Comparison of ENCODE assay signal across 11 cellular contexts in genomic region chr11:64343740-64344133, GRCh38. TPM values are rescaled to one million over a fixed set of nuclear protein-coding genes. Genes with fewer than 3 reads are reported as not detected.
DNase-seq lines count a peak whose midpoint lies in the region; ATAC-seq, FAIRE-seq and TF ChIP-seq lines count a peak whose summit lies in the region.
"Had no signal": no experiment of that assay in that cellular context is flagged by ENCODE, and none has a peak within 500 bp of the region (broad histone marks: within the 10 kb centered on the region; RNA-seq: fewer than 3 reads in every experiment).

No MANE protein-coding gene starts in this region.

- no peaks in the 10 kb centered on the region for H4K20me1 ChIP-seq in HepG2 (ENCODE audit: insufficient read depth, low read length)

- no peak for ATAC-seq in WTC11
- peak; percentile 5; the same call in 1 of the 3 replicates for ATAC-seq in HepG2
- no peak for ATAC-seq in HG02571 (IDR thresholded peaks at IDR 0.05; ENCODE audit: unreplicated experiment)
- ATAC-seq in GM18867 (IDR thresholded peaks at IDR 0.05; ENCODE audit: unreplicated experiment), result no peak
- ATAC-seq in HG03097 (IDR thresholded peaks at IDR 0.05; ENCODE audit: low FRiP score, unreplicated experiment), result no peak

- TF ChIP-seq EP300 in HepG2 (IDR thresholded peaks at IDR 0.05; ENCODE audit: low read depth in 2 of 2, low read length in 2 of 2) (no peak), HepG2 (CRISPR knock-in tag; IDR thresholded peaks at IDR 0.05; ENCODE audit: borderline replicate concordance) (no peak)

- in situ Hi-C loops in HepG2 (cut with HindIII; ENCODE audit: extremely low pct_ligation_motif_present, low pct_unique_long_range_greater_than_20kb), result no loop called here

- 43% methylated on average over 3 of the region's 10 CpGs for WGBS in HepG2 (ENCODE audit: low lambda C conversion rate)

- intact Hi-C loops in HepG2 (cut with micrococcal nuclease; ENCODE audit: unreplicated experiment), result no loop called here

- no peak overlapping the region; a peak in 1 of 6 replicates for H3K4me3 ChIP-seq in HepG2 (replicated peaks in 1 of 3; ENCODE audit: insufficient read depth in 1 of 3, low read depth in 2 of 3, low read length in 3 of 3)

- POLR2A ChIA-PET in WTC11 (lab: Charles Lee) (no interaction called here), HepG2 (lab: Yijun Ruan, JAX) (interaction anchor here (1.0 to 1.1 kb wide), 2 partner anchors 11 to 26 kb away, joined by 3 read pairs; partner anchors contain the start of genes PRDX5 and TRMT112)

- no peaks in the 10 kb centered on the region for H3K36me3 ChIP-seq in HepG2 (replicated peaks in 1 of 2; ENCODE audit: control insufficient read depth in 1 of 2, insufficient read depth in 2 of 2, low read length in 2 of 2)

- TF ChIP-seq CTCF in GM20000 (IDR thresholded peaks at IDR 0.05; ENCODE audit: extremely low read depth, missing control alignments) (no peak), WTC11 (IDR thresholded peaks at IDR 0.05) (no peak), HepG2 (CRISPR knock-in tag; IDR thresholded peaks at IDR 0.05) (peak; percentile 67)

- no peaks in the 10 kb centered on the region for H3K79me2 ChIP-seq in HepG2 (ENCODE audit: insufficient read depth, low read length)

- peaks cover 52% of the 10 kb centered on the region for H3K4me1 ChIP-seq in HepG2 (ENCODE audit: insufficient read depth, low read length)

- TF ChIP-seq RAD21 in HepG2 (CRISPR knock-in tag; IDR thresholded peaks at IDR 0.05), result no peak

- TF ChIP-seq POLR2A in HepG2 (IDR thresholded peaks at IDR 0.05; ENCODE audit: insufficient read depth in 1 of 2, low read depth in 2 of 2, low read length in 2 of 2), result no peak

- peaks cover 3 to 39% of the 10 kb centered on the region in 2 experiments; a peak in 4 of 5 replicates for H3K27me3 ChIP-seq in HepG2 (ENCODE audit: control insufficient read depth in 1 of 2, insufficient read depth in 2 of 2, low read length in 2 of 2)

- peaks cover 26% of the 10 kb centered on the region for H3K4me1 Mint-ChIP-seq in WTC11

- no peak overlapping the region for H3K27ac ChIP-seq in HepG2 (ENCODE audit: extremely low read length, insufficient read depth, low read length)

- H3K9me3 ChIP-seq in HepG2 (ENCODE audit: low read length), result no peaks in the 10 kb centered on the region

- CTCF ChIA-PET in WTC11 (lab: Charles Lee), result interaction anchor here (0.9 to 13.9 kb wide), 9 partner anchors 9 to 158 kb away, joined by 3 to 437 read pairs (median 35); partner anchors contain the start of genes CATSPERZ, PRDX5, STIP1 and TRMT112
- CTCF ChIA-PET in HepG2 (lab: Yijun Ruan, JAX; ENCODE audit: low intra/inter-chr PET ratio, low total read pairs), result no interaction called here

- H3K4me3 Mint-ChIP-seq in WTC11, result no peak overlapping the region
- H3K4me3 Mint-ChIP-seq: activated naive CD8-positive, alpha-beta T cell treated with anti-CD3 and anti-CD28 coated beads, Interleukin-2, amount 10 ng/mL, durations not matched to agents 7 days and 5 days; T-helper 1 cell treated with Interleukin-12 subunit alpha and Interleukin-12 subunit beta and Interleukin-4 antibody, amounts not matched to agents 30 μg/mL and 1 μg/mL, for 36 hours had no signal

- no peak overlapping the region for H2AFZ ChIP-seq in HepG2 (ENCODE audit: low read length)

- no peak overlapping the region for H3K9ac ChIP-seq in HepG2 (ENCODE audit: insufficient read depth, low read depth, low read length)

- H3K36me3 Mint-ChIP-seq in WTC11, result no peaks in the 10 kb centered on the region

- H3K27me3 Mint-ChIP-seq in WTC11 (ENCODE audit: low read depth), result peaks cover 22% of the 10 kb centered on the region
- H3K27me3 Mint-ChIP-seq: activated naive CD8-positive, alpha-beta T cell treated with anti-CD3 and anti-CD28 coated beads, Interleukin-2, amount 10 ng/mL, durations not matched to agents 7 days and 5 days had no signal

- H3K27ac Mint-ChIP-seq in WTC11, result no peak overlapping the region
- H3K27ac Mint-ChIP-seq: activated naive CD8-positive, alpha-beta T cell treated with anti-CD3 and anti-CD28 coated beads, Interleukin-2, amount 10 ng/mL, durations not matched to agents 7 days and 5 days; T-helper 1 cell treated with Interleukin-12 subunit alpha and Interleukin-12 subunit beta and Interleukin-4 antibody, amounts not matched to agents 30 μg/mL and 1 μg/mL, for 36 hours had no signal

- no peak overlapping the region for H3K4me2 ChIP-seq in HepG2 (ENCODE audit: low read depth, low read length)

- DNase-seq in COLO668 (lab: John Stamatoyannopoulos, UW; ENCODE audit: unreplicated experiment) (peak; percentile 21), GM20000 (ENCODE audit: low spot score) (peak; percentile 49), WTC11 (ENCODE audit: low spot score) (peak; percentile 70), HepG2 (ENCODE audit: low spot score) (no peak), NCI-H128 (lab: John Stamatoyannopoulos, UW; ENCODE audit: unreplicated experiment) (no peak)

- H3K9me3 Mint-ChIP-seq in WTC11, result no peaks in the 10 kb centered on the region
- H3K9me3 Mint-ChIP-seq: activated naive CD8-positive, alpha-beta T cell treated with anti-CD3 and anti-CD28 coated beads, Interleukin-2, amount 10 ng/mL, durations not matched to agents 7 days and 5 days; T-helper 1 cell treated with Interleukin-12 subunit alpha and Interleukin-12 subunit beta and Interleukin-4 antibody, amounts not matched to agents 30 μg/mL and 1 μg/mL, for 36 hours had no signal

- FAIRE-seq in HepG2 (lab: Jason Lieb, UNC), result no peak
- FAIRE-seq: H54 had no signal

- BruUV-seq in HepG2 (replicated peaks; lab: Mats Ljungman, UMichigan), result no TSS peak

RNA-seq across cellular contexts. Expression of gene CCDC88B, which starts 3.7 kb away (rescaled TPM):
- total RNA-seq in WTC11 (2021) (17.0 to 22.0 TPM (median 19.9 TPM) in 3 replicates), HepG2 (2016; rRNA removed; fragmentation: Illumina TruSeq; extraction: Trizol) (4.8 and 5.2 TPM in 2 replicates)
- 0.79 and 2.6 TPM in 2 replicates for total RNA-seq in HepG2 (2016; cell fraction: cytosol; rRNA removed; fragmentation: Illumina TruSeq; extraction: Trizol; ENCODE audit: low read depth)
- 4.5 and 6.0 TPM in 2 replicates for total RNA-seq in HepG2 (2016; cell fraction: insoluble cytoplasmic fraction; rRNA removed; fragmentation: Illumina TruSeq; extraction: Trizol)
- 2.3 and 3.5 TPM in 2 replicates for total RNA-seq in HepG2 (2016; cell fraction: membrane; rRNA removed; fragmentation: Illumina TruSeq; extraction: Trizol)
- total RNA-seq in HepG2 (2016; cell fraction: nucleus; rRNA removed; fragmentation: Illumina TruSeq; extraction: Trizol), result 1.6 and 4.1 TPM in 2 replicates
- 3.6 and 5.2 TPM in 2 replicates for polyA plus RNA-seq in HepG2 (2011; rRNA removed)
- 3.3 and 7.3 TPM in 2 replicates for polyA plus RNA-seq in HepG2 (2011; cell fraction: cytosol; rRNA removed)
- 5.2 and 5.4 TPM in 2 replicates for polyA plus RNA-seq in HepG2 (2011; cell fraction: nucleus; rRNA removed)
- polyA plus RNA-seq in HepG2 (2012), result 3.7 and 4.5 TPM in 2 replicates
- 2.2 and 3.7 TPM in 2 replicates for polyA plus RNA-seq in HepG2 (2016; cell fraction: cytosol; fragmentation: Illumina TruSeq; extraction: Trizol; ENCODE audit: low read depth)
- polyA plus RNA-seq in HepG2 (2016; cell fraction: insoluble cytoplasmic fraction; fragmentation: Illumina TruSeq; extraction: Trizol; ENCODE audit: low read depth), result 5.2 and 6.7 TPM in 2 replicates
- 1.4 and 2.3 TPM in 2 replicates for polyA plus RNA-seq in HepG2 (2016; cell fraction: membrane; fragmentation: Illumina TruSeq; extraction: Trizol; ENCODE audit: low read depth)
- 3.9 and 4.5 TPM in 2 replicates for polyA plus RNA-seq in HepG2 (2016; cell fraction: nucleus; fragmentation: Illumina TruSeq; extraction: Trizol; ENCODE audit: insufficient read depth, low read depth)
- polyA minus RNA-seq in HepG2 (2011; rRNA and poly(A)+ RNA removed; ENCODE audit: low replicate concordance), result 2.7 and 7.5 TPM in 2 replicates
- polyA minus RNA-seq in HepG2 (2011; cell fraction: cytosol; rRNA and poly(A)+ RNA removed), result 1.1 and 1.8 TPM in 2 replicates
- 1.5 and 3.2 TPM in 2 replicates for polyA minus RNA-seq in HepG2 (2011; cell fraction: nucleus; rRNA and poly(A)+ RNA removed)

RNA-seq across cellular contexts. Expression of gene RPS6KA4, which starts 15.2 kb away (rescaled TPM):
- total RNA-seq in WTC11 (2021), result 16.8 to 18.3 TPM (median 18.3 TPM) in 3 replicates
- total RNA-seq in HepG2 (2016; rRNA removed; fragmentation: Illumina TruSeq; extraction: Trizol), result 8.9 and 14.2 TPM in 2 replicates
- total RNA-seq in HepG2 (2016; cell fraction: cytosol; rRNA removed; fragmentation: Illumina TruSeq; extraction: Trizol; ENCODE audit: low read depth), result 3.2 and 3.4 TPM in 2 replicates
- 7.2 and 13.5 TPM in 2 replicates for total RNA-seq in HepG2 (2016; cell fraction: insoluble cytoplasmic fraction; rRNA removed; fragmentation: Illumina TruSeq; extraction: Trizol)
- total RNA-seq in HepG2 (2016; cell fraction: membrane; rRNA removed; fragmentation: Illumina TruSeq; extraction: Trizol), result 9.3 and 10.1 TPM in 2 replicates
- 9.5 and 11.5 TPM in 2 replicates for total RNA-seq in HepG2 (2016; cell fraction: nucleus; rRNA removed; fragmentation: Illumina TruSeq; extraction: Trizol)
- 8.9 and 12.2 TPM in 2 replicates for polyA plus RNA-seq in HepG2 (2011; rRNA removed)
- 7.1 and 9.1 TPM in 2 replicates for polyA plus RNA-seq in HepG2 (2011; cell fraction: cytosol; rRNA removed)
- 37.0 and 38.2 TPM in 2 replicates for polyA plus RNA-seq in HepG2 (2011; cell fraction: nucleus; rRNA removed)
- polyA plus RNA-seq in HepG2 (2012), result 5.8 and 12.8 TPM in 2 replicates
- 3.1 and 3.8 TPM in 2 replicates for polyA plus RNA-seq in HepG2 (2016; cell fraction: cytosol; fragmentation: Illumina TruSeq; extraction: Trizol; ENCODE audit: low read depth)
- 10.0 and 10.2 TPM in 2 replicates for polyA plus RNA-seq in HepG2 (2016; cell fraction: insoluble cytoplasmic fraction; fragmentation: Illumina TruSeq; extraction: Trizol; ENCODE audit: low read depth)
- polyA plus RNA-seq in HepG2 (2016; cell fraction: membrane; fragmentation: Illumina TruSeq; extraction: Trizol; ENCODE audit: low read depth), result 6.7 and 8.9 TPM in 2 replicates
- polyA plus RNA-seq in HepG2 (2016; cell fraction: nucleus; fragmentation: Illumina TruSeq; extraction: Trizol; ENCODE audit: insufficient read depth, low read depth), result 19.2 and 21.5 TPM in 2 replicates
- 25.7 and 70.4 TPM in 2 replicates for polyA minus RNA-seq in HepG2 (2011; rRNA and poly(A)+ RNA removed; ENCODE audit: low replicate concordance)
- polyA minus RNA-seq in HepG2 (2011; cell fraction: cytosol; rRNA and poly(A)+ RNA removed), result 8.2 and 8.6 TPM in 2 replicates
- 13.4 and 15.9 TPM in 2 replicates for polyA minus RNA-seq in HepG2 (2011; cell fraction: nucleus; rRNA and poly(A)+ RNA removed)

RNA-seq across cellular contexts. Expression of gene PRDX5, which starts 25.8 kb away (rescaled TPM):
- total RNA-seq in WTC11 (2021) (255 to 293 TPM (median 282 TPM) in 3 replicates), HepG2 (2016; rRNA removed; fragmentation: Illumina TruSeq; extraction: Trizol) (215 and 266 TPM in 2 replicates)
- 189 and 238 TPM in 2 replicates for total RNA-seq in HepG2 (2016; cell fraction: cytosol; rRNA removed; fragmentation: Illumina TruSeq; extraction: Trizol; ENCODE audit: low read depth)
- total RNA-seq in HepG2 (2016; cell fraction: insoluble cytoplasmic fraction; rRNA removed; fragmentation: Illumina TruSeq; extraction: Trizol), result 225 and 290 TPM in 2 replicates
- 184 and 217 TPM in 2 replicates for total RNA-seq in HepG2 (2016; cell fraction: membrane; rRNA removed; fragmentation: Illumina TruSeq; extraction: Trizol)
- total RNA-seq in HepG2 (2016; cell fraction: nucleus; rRNA removed; fragmentation: Illumina TruSeq; extraction: Trizol), result 61.4 and 65.1 TPM in 2 replicates
- polyA plus RNA-seq in HepG2 (2011; rRNA removed), result 288 and 311 TPM in 2 replicates
- 480 and 511 TPM in 2 replicates for polyA plus RNA-seq in HepG2 (2011; cell fraction: cytosol; rRNA removed)
- polyA plus RNA-seq in HepG2 (2011; cell fraction: nucleus; rRNA removed), result 86.1 and 95.5 TPM in 2 replicates
- 188 and 213 TPM in 2 replicates for polyA plus RNA-seq in HepG2 (2012)
- polyA plus RNA-seq in HepG2 (2016; cell fraction: cytosol; fragmentation: Illumina TruSeq; extraction: Trizol; ENCODE audit: low read depth), result 258 and 314 TPM in 2 replicates
- polyA plus RNA-seq in HepG2 (2016; cell fraction: insoluble cytoplasmic fraction; fragmentation: Illumina TruSeq; extraction: Trizol; ENCODE audit: low read depth), result 351 and 378 TPM in 2 replicates
- 187 and 232 TPM in 2 replicates for polyA plus RNA-seq in HepG2 (2016; cell fraction: membrane; fragmentation: Illumina TruSeq; extraction: Trizol; ENCODE audit: low read depth)
- 155 and 156 TPM in 2 replicates for polyA plus RNA-seq in HepG2 (2016; cell fraction: nucleus; fragmentation: Illumina TruSeq; extraction: Trizol; ENCODE audit: insufficient read depth, low read depth)
- polyA minus RNA-seq in HepG2 (2011; rRNA and poly(A)+ RNA removed; ENCODE audit: low replicate concordance), result 66.0 and 255 TPM in 2 replicates
- polyA minus RNA-seq in HepG2 (2011; cell fraction: cytosol; rRNA and poly(A)+ RNA removed), result 56.2 and 60.1 TPM in 2 replicates
- 17.0 and 18.0 TPM in 2 replicates for polyA minus RNA-seq in HepG2 (2011; cell fraction: nucleus; rRNA and poly(A)+ RNA removed)

RNA-seq across cellular contexts. Expression of gene TRMT112, which starts 26.4 kb away (rescaled TPM):
- total RNA-seq in WTC11 (2021) (285 to 321 TPM (median 314 TPM) in 3 replicates), HepG2 (2016; rRNA removed; fragmentation: Illumina TruSeq; extraction: Trizol) (409 and 492 TPM in 2 replicates)
- 143 and 170 TPM in 2 replicates for total RNA-seq in HepG2 (2016; cell fraction: cytosol; rRNA removed; fragmentation: Illumina TruSeq; extraction: Trizol; ENCODE audit: low read depth)
- total RNA-seq in HepG2 (2016; cell fraction: insoluble cytoplasmic fraction; rRNA removed; fragmentation: Illumina TruSeq; extraction: Trizol), result 431 and 531 TPM in 2 replicates
- total RNA-seq in HepG2 (2016; cell fraction: membrane; rRNA removed; fragmentation: Illumina TruSeq; extraction: Trizol), result 166 and 190 TPM in 2 replicates
- 130 and 144 TPM in 2 replicates for total RNA-seq in HepG2 (2016; cell fraction: nucleus; rRNA removed; fragmentation: Illumina TruSeq; extraction: Trizol)
- 151 and 186 TPM in 2 replicates for polyA plus RNA-seq in HepG2 (2011; rRNA removed)
- 301 and 330 TPM in 2 replicates for polyA plus RNA-seq in HepG2 (2011; cell fraction: cytosol; rRNA removed)
- polyA plus RNA-seq in HepG2 (2011; cell fraction: nucleus; rRNA removed), result 78.5 and 80.8 TPM in 2 replicates
- 233 and 237 TPM in 2 replicates for polyA plus RNA-seq in HepG2 (2012)
- polyA plus RNA-seq in HepG2 (2016; cell fraction: cytosol; fragmentation: Illumina TruSeq; extraction: Trizol; ENCODE audit: low read depth), result 138 and 154 TPM in 2 replicates
- 410 and 435 TPM in 2 replicates for polyA plus RNA-seq in HepG2 (2016; cell fraction: insoluble cytoplasmic fraction; fragmentation: Illumina TruSeq; extraction: Trizol; ENCODE audit: low read depth)
- polyA plus RNA-seq in HepG2 (2016; cell fraction: membrane; fragmentation: Illumina TruSeq; extraction: Trizol; ENCODE audit: low read depth), result 153 and 156 TPM in 2 replicates
- 204 and 210 TPM in 2 replicates for polyA plus RNA-seq in HepG2 (2016; cell fraction: nucleus; fragmentation: Illumina TruSeq; extraction: Trizol; ENCODE audit: insufficient read depth, low read depth)
- polyA minus RNA-seq in HepG2 (2011; rRNA and poly(A)+ RNA removed; ENCODE audit: low replicate concordance), result 77.3 and 151 TPM in 2 replicates
- polyA minus RNA-seq in HepG2 (2011; cell fraction: cytosol; rRNA and poly(A)+ RNA removed), result 51.7 and 73.4 TPM in 2 replicates
- polyA minus RNA-seq in HepG2 (2011; cell fraction: nucleus; rRNA and poly(A)+ RNA removed), result 24.2 and 30.1 TPM in 2 replicates

RNA-seq across cellular contexts. Expression of gene ESRRA, which starts 38.4 kb away (rescaled TPM):
- total RNA-seq in WTC11 (2021), result 56.3 to 81.9 TPM (median 59.1 TPM) in 3 replicates
- 28.3 and 36.3 TPM in 2 replicates for total RNA-seq in HepG2 (2016; rRNA removed; fragmentation: Illumina TruSeq; extraction: Trizol)
- 21.0 and 23.1 TPM in 2 replicates for total RNA-seq in HepG2 (2016; cell fraction: cytosol; rRNA removed; fragmentation: Illumina TruSeq; extraction: Trizol; ENCODE audit: low read depth)
- 26.0 and 36.9 TPM in 2 replicates for total RNA-seq in HepG2 (2016; cell fraction: insoluble cytoplasmic fraction; rRNA removed; fragmentation: Illumina TruSeq; extraction: Trizol)
- 46.3 and 50.0 TPM in 2 replicates for total RNA-seq in HepG2 (2016; cell fraction: membrane; rRNA removed; fragmentation: Illumina TruSeq; extraction: Trizol)
- total RNA-seq in HepG2 (2016; cell fraction: nucleus; rRNA removed; fragmentation: Illumina TruSeq; extraction: Trizol), result 18.8 and 23.8 TPM in 2 replicates
- 18.1 and 24.3 TPM in 2 replicates for polyA plus RNA-seq in HepG2 (2011; rRNA removed)
- 23.6 and 37.4 TPM in 2 replicates for polyA plus RNA-seq in HepG2 (2011; cell fraction: cytosol; rRNA removed)
- 31.2 and 32.0 TPM in 2 replicates for polyA plus RNA-seq in HepG2 (2011; cell fraction: nucleus; rRNA removed)
- polyA plus RNA-seq in HepG2 (2012), result 15.3 and 20.7 TPM in 2 replicates
- polyA plus RNA-seq in HepG2 (2016; cell fraction: cytosol; fragmentation: Illumina TruSeq; extraction: Trizol; ENCODE audit: low read depth), result 15.0 and 16.3 TPM in 2 replicates
- 19.1 and 21.1 TPM in 2 replicates for polyA plus RNA-seq in HepG2 (2016; cell fraction: insoluble cytoplasmic fraction; fragmentation: Illumina TruSeq; extraction: Trizol; ENCODE audit: low read depth)
- polyA plus RNA-seq in HepG2 (2016; cell fraction: membrane; fragmentation: Illumina TruSeq; extraction: Trizol; ENCODE audit: low read depth), result 25.2 and 26.9 TPM in 2 replicates
- 37.3 and 45.3 TPM in 2 replicates for polyA plus RNA-seq in HepG2 (2016; cell fraction: nucleus; fragmentation: Illumina TruSeq; extraction: Trizol; ENCODE audit: insufficient read depth, low read depth)
- 28.9 and 57.4 TPM in 2 replicates for polyA minus RNA-seq in HepG2 (2011; rRNA and poly(A)+ RNA removed; ENCODE audit: low replicate concordance)
- polyA minus RNA-seq in HepG2 (2011; cell fraction: cytosol; rRNA and poly(A)+ RNA removed), result 13.1 and 14.8 TPM in 2 replicates
- polyA minus RNA-seq in HepG2 (2011; cell fraction: nucleus; rRNA and poly(A)+ RNA removed), result 10.8 and 12.1 TPM in 2 replicates

Comparison
In these comparisons a context has a peak if more than half of its experiments do, and no peak if none do; other contexts are left out.
1. DNase-seq: peak in COLO668 (single experiment), GM20000 (single experiment) and WTC11 (single experiment); none in HepG2 (single experiment) and NCI-H128 (single experiment).